In the genomic region with DNA sequence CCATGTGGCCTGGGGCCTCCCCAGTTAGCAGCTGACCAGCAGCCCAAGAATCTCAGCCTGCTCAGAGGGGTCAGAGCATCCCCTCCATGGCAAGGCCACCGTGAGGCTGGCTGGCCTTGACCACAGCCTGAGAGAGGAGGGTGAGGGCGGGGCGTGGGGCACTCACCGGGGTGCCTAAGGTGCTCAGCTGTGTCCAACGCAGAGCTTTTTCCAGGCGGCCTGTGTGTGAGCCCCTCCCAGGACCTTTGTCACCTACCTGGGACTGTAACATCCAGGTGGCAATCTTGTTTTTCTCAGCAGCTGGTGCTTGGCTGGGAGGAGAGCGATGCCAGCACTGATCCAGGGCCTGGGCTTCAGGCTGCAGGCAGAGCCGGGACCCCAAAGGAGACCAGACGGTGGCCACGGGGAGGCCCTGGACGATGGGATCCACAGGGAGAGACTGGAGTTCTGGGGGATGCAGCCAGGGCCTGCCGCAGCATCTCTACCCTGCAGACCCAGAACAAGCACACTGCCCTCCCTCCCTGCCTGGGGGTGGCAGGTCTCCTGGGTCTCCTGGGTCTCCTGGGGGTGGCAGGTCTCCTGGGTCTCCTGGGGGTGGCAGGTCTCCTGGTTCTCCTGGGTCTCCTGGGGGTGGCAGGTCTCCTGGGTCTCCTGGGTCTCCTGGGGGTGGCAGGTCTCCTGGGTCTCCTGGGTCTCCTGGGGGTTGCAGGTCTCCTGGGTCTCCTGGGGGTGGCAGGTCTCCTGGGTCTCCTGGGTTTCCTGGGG, we compare ENCODE assay signal across 9 cellular contexts. TPM values are rescaled to one million over a fixed set of nuclear protein-coding genes. Genes with fewer than 3 reads are reported as not detected.
A peak's percentile ranks its signal among the peaks of the same experiment; 100 is the strongest.
DNase-seq lines count a peak whose midpoint lies in the region; ATAC-seq and TF ChIP-seq lines count a peak whose summit lies in the region.
"Had no signal": no experiment of that assay in that cellular context is flagged by ENCODE, and none has a peak within 500 bp of the region (broad histone marks: within the 10 kb centered on the region; RNA-seq: fewer than 3 reads in every experiment).

No MANE protein-coding gene starts in this region.

- peak overlapping the region; percentile 62; the same call in 1 of the 2 replicates for H3K4me2 ChIP-seq in IMR-90 (ENCODE audit: low read depth, low read length)

- peaks cover 3% of the 10 kb centered on the region for H3K36me3 Mint-ChIP-seq in activated T-helper 1 cell treated with anti-CD3 and anti-CD28 coated beads, Interleukin-12 subunit alpha, Interleukin-12 subunit beta, Interleukin-2, Interleukin-4 antibody, amounts not matched to agents 30 ng/mL and 10 ng/mL and 1 ng/mL, durations not matched to agents 14 hours and 24 hours and 36 hours (ENCODE audit: low read depth)
- peaks cover 0 to under 1% (median 0%) of the 10 kb centered on the region in 3 donors for H3K36me3 Mint-ChIP-seq in immature natural killer cell

- no peak overlapping the region for H2BK15ac ChIP-seq in IMR-90 (ENCODE audit: low read depth, low read length)

- ATAC-seq in IMR-90 (ENCODE audit: low read depth): no peak

- H2BK20ac ChIP-seq in IMR-90 (ENCODE audit: low read depth, low read length): peak overlapping the region; percentile 27; the same call in 1 of the 2 replicates

- H3K18ac ChIP-seq in IMR-90 (ENCODE audit: low read depth, low read length): no peak overlapping the region; the same call in 1 of the 2 replicates

- H3K4me3 ChIP-seq in IMR-90 (ENCODE audit: insufficient read depth, low read depth, low read length): no peak overlapping the region
- peak overlapping the region; percentile 13 for H3K4me3 ChIP-seq in iPS-15b (ENCODE audit: low read depth, low read length)

- BruUV-seq in IMR-90 (replicated peaks; lab: Mats Ljungman, UMichigan): no TSS peak

- no peak overlapping the region for H3K4me3 Mint-ChIP-seq in activated T-helper 1 cell treated with anti-CD3 and anti-CD28 coated beads, Interleukin-12 subunit alpha, Interleukin-12 subunit beta, Interleukin-2, Interleukin-4 antibody, amounts not matched to agents 30 ng/mL and 10 ng/mL and 1 ng/mL, durations not matched to agents 14 hours and 24 hours and 36 hours
- no peak overlapping the region for H3K4me3 Mint-ChIP-seq in immature natural killer cell

- TF ChIP-seq CTCF in IMR-90 (conservative IDR thresholded peaks at IDR 0.05; ENCODE audit: low read depth, low read length): no peak

- dilution Hi-C loops in IMR-90 (cut with HindIII; ENCODE audit: low sequenced_read_pairs, unreplicated experiment): no loop called here

- no peak overlapping the region for H3K56ac ChIP-seq in IMR-90 (ENCODE audit: extremely low read depth, insufficient read depth, low read length)

- in situ Hi-C loops in IMR-90 (cut with MboI; ENCODE audit: low sequenced_read_pairs): no loop called here

- intact Hi-C loops in IMR-90 (cut with micrococcal nuclease): no loop called here
- intact Hi-C loops in activated T-helper 1 cell treated with anti-CD3 and anti-CD28 coated beads, Interleukin-12 subunit alpha, Interleukin-12 subunit beta, Interleukin-2, Interleukin-4 antibody, amounts not matched to agents 30 ng/mL and 10 ng/mL and 1 ng/mL, durations not matched to agents 14 hours and 24 hours and 36 hours (cut with micrococcal nuclease): no loop called here

- peaks cover 0 to 5% of the 10 kb centered on the region in 2 experiments; a peak in 1 of 4 replicates for H3K79me1 ChIP-seq in IMR-90 (ENCODE audit: low read depth in 1 of 2, low read length in 2 of 2)

- peak overlapping the region; percentile 52 for H3K4ac ChIP-seq in IMR-90 (ENCODE audit: low read depth, low read length)

- H3K36me3 ChIP-seq in IMR-90 (ENCODE audit: control insufficient read depth, insufficient read depth, low read length) (peaks cover 5% of the 10 kb centered on the region; the same call in 1 of the 2 replicates), iPS-15b (ENCODE audit: control insufficient read depth, insufficient read depth, low read length) (no peaks in the 10 kb centered on the region)

- peak overlapping the region; percentile 66 to 87; a peak in 3 of 4 replicates for H4K8ac ChIP-seq in IMR-90 (ENCODE audit: low read depth in 2 of 2, low read length in 2 of 2)

- TF ChIP-seq POLR2A in IMR-90 (IDR thresholded peaks at IDR 0.05; ENCODE audit: low read depth, low read length): no peak

- H3K9me3 ChIP-seq in IMR-90 (ENCODE audit: control insufficient read depth, insufficient read depth, low read length): no peaks in the 10 kb centered on the region
- H3K9me3 ChIP-seq in iPS-15b (ENCODE audit: control insufficient read depth, insufficient read depth, low read length): no peaks in the 10 kb centered on the region

- H3K27ac Mint-ChIP-seq in activated T-helper 1 cell treated with anti-CD3 and anti-CD28 coated beads, Interleukin-12 subunit alpha, Interleukin-12 subunit beta, Interleukin-2, Interleukin-4 antibody, amounts not matched to agents 30 ng/mL and 10 ng/mL and 1 ng/mL, durations not matched to agents 14 hours and 24 hours and 36 hours: peak overlapping the region; percentile 58
- H3K27ac Mint-ChIP-seq in immature natural killer cell: no peak overlapping the region

- POLR2A ChIA-PET in IMR-90 (lab: Charles Lee; ENCODE audit: unreplicated experiment): no interaction called here

- peak overlapping the region; percentile 83 for H3K27ac ChIP-seq in IMR-90 (ENCODE audit: insufficient read depth, low read length)

- H3K9me3 Mint-ChIP-seq in activated T-helper 1 cell treated with anti-CD3 and anti-CD28 coated beads, Interleukin-12 subunit alpha, Interleukin-12 subunit beta, Interleukin-2, Interleukin-4 antibody, amounts not matched to agents 30 ng/mL and 10 ng/mL and 1 ng/mL, durations not matched to agents 14 hours and 24 hours and 36 hours: peaks cover 6% of the 10 kb centered on the region
- H3K9me3 Mint-ChIP-seq in immature natural killer cell: peaks cover 0 to 6% (median 4%) of the 10 kb centered on the region in 6 donors

- 0 out of 2 replicates have a peak overlapping the region, but pooled peaks have one; percentile 62 for H2BK120ac ChIP-seq in IMR-90 (ENCODE audit: low read depth, low read length)

- TF ChIP-seq RAD21 in IMR-90 (IDR thresholded peaks at IDR 0.05; ENCODE audit: low read length): no peak

- H3K9me1 ChIP-seq in IMR-90 (ENCODE audit: insufficient read depth, low read length): peaks cover 8% of the 10 kb centered on the region; the same call in 1 of the 2 replicates

- peaks cover 28% of the 10 kb centered on the region for H3K4me1 Mint-ChIP-seq in activated T-helper 1 cell treated with anti-CD3 and anti-CD28 coated beads, Interleukin-12 subunit alpha, Interleukin-12 subunit beta, Interleukin-2, Interleukin-4 antibody, amounts not matched to agents 30 ng/mL and 10 ng/mL and 1 ng/mL, durations not matched to agents 14 hours and 24 hours and 36 hours (ENCODE audit: low read depth)
- peaks cover 0 to 2% of the 10 kb centered on the region in 2 donors for H3K4me1 Mint-ChIP-seq in immature natural killer cell

- H3K23ac ChIP-seq in IMR-90 (ENCODE audit: low read depth, low read length): no peak overlapping the region

- no peaks in the 10 kb centered on the region for H4K20me1 ChIP-seq in IMR-90 (ENCODE audit: insufficient read depth, low read length)

- CTCF ChIA-PET in IMR-90 (lab: Yijun Ruan, JAX): no interaction called here

- H3K4me1 ChIP-seq in IMR-90 (ENCODE audit: control insufficient read depth, insufficient read depth, low read length): peaks cover 13% of the 10 kb centered on the region; the same call in 1 of the 2 replicates
- H3K4me1 ChIP-seq in iPS-15b (ENCODE audit: control insufficient read depth, insufficient read depth, low read length): peaks cover 5% of the 10 kb centered on the region

- DNase-seq in IMR-90: no peak
- DNase-seq in activated T-helper 1 cell treated with anti-CD3 and anti-CD28 coated beads, Interleukin-12 subunit alpha, Interleukin-12 subunit beta, Interleukin-2, Interleukin-4 antibody, amounts not matched to agents 30 ng/mL and 10 ng/mL and 1 ng/mL, durations not matched to agents 14 hours and 24 hours and 36 hours (ENCODE audit: low spot score): no peak
- peak; percentile 33 for DNase-seq in stimulated activated CD8-positive, alpha-beta memory T cell treated with anti-CD3 and anti-CD28 coated beads, Interleukin-4, amount 100 ng/mL, for 48 hours
- DNase-seq in immature natural killer cell: no peak
- DNase-seq in GOT3 (lab: John Stamatoyannopoulos, UW): no peak
- DNase-seq in dermis blood vessel endothelial cell: no peak
- no peak for DNase-seq in kidney glomerular epithelial cell (lab: John Stamatoyannopoulos, UW)
- DNase-seq: NCI-H1092 treated with DMSO at 0.1 percent for 48 hours had no signal

- peak overlapping the region; percentile 91 for H2AFZ ChIP-seq in IMR-90 (replicated peaks; ENCODE audit: low read length, poor library complexity)

- no peaks in the 10 kb centered on the region for H3K27me3 ChIP-seq in IMR-90 (ENCODE audit: control insufficient read depth, insufficient read depth, low read length)
- no peaks in the 10 kb centered on the region for H3K27me3 ChIP-seq in iPS-15b (ENCODE audit: control insufficient read depth, insufficient read depth, low read length)

- H2AK9ac ChIP-seq in IMR-90 (replicated peaks; ENCODE audit: low read depth, low read length, poor library complexity): peak overlapping the region; percentile 78

- H2BK5ac ChIP-seq in IMR-90 (ENCODE audit: low read depth, low read length, poor library complexity, severe bottlenecking): peak overlapping the region; percentile 17

- 89% methylated on average over 5 of the region's 12 CpGs; no CpG with 5 or more reads in 1 of the 2 experiments for WGBS in IMR-90 (ENCODE audit: extremely low coverage in 2 of 2, insufficient read length in 1 of 2), 2 experiments

- H3K27me3 Mint-ChIP-seq in activated T-helper 1 cell treated with anti-CD3 and anti-CD28 coated beads, Interleukin-12 subunit alpha, Interleukin-12 subunit beta, Interleukin-2, Interleukin-4 antibody, amounts not matched to agents 30 ng/mL and 10 ng/mL and 1 ng/mL, durations not matched to agents 14 hours and 24 hours and 36 hours (ENCODE audit: insufficient read depth): peaks cover 6% of the 10 kb centered on the region
- H3K27me3 Mint-ChIP-seq in immature natural killer cell (ENCODE audit: low read depth in 3 of 3): peaks cover 2 to 7% (median 5%) of the 10 kb centered on the region in 3 donors

- 0 out of 2 replicates have a peak overlapping the region, but pooled peaks have one; percentile 30 for H3K9ac ChIP-seq in IMR-90 (ENCODE audit: low read depth, low read length)
- H3K9ac ChIP-seq in iPS-15b (ENCODE audit: low read depth, low read length): peak overlapping the region; percentile 74

- H4K91ac ChIP-seq in IMR-90 (ENCODE audit: insufficient read depth, low read depth, low read length): peak overlapping the region; percentile 64; the same call in 1 of the 2 replicates

- peak overlapping the region; percentile 23; the same call in 1 of the 2 replicates for H4K5ac ChIP-seq in IMR-90 (ENCODE audit: low read depth, low read length)

- peak overlapping the region; percentile 62 for H2AK5ac ChIP-seq in IMR-90 (ENCODE audit: low read depth, low read length)

- no peak overlapping the region for H3K14ac ChIP-seq in IMR-90 (replicated peaks; ENCODE audit: low read depth, low read length)

RNA-seq across cellular contexts. Expression of a gene that starts 12.3 kb away (rescaled TPM):
- 1.1 and 1.4 TPM in 2 replicates for total RNA-seq in IMR-90 (2012; rRNA removed)
- polyA plus RNA-seq in IMR-90 (2012; rRNA removed): 3.4 and 3.7 TPM in 2 replicates
- 1.3 and 3.9 TPM in 2 replicates for polyA plus RNA-seq in IMR-90 (2012; cell fraction: cytosol; rRNA removed)
- 6.6 and 15.0 TPM in 2 replicates for polyA plus RNA-seq in IMR-90 (2012; cell fraction: nucleus; rRNA removed; ENCODE audit: low replicate concordance)
- 1.6 and 2.5 TPM in 2 replicates for total RNA-seq in activated T-helper 1 cell treated with anti-CD3 and anti-CD28 coated beads, Interleukin-12 subunit alpha, Interleukin-12 subunit beta, Interleukin-2, Interleukin-4 antibody, amounts not matched to agents 30 ng/mL and 10 ng/mL and 1 ng/mL, durations not matched to agents 14 hours and 24 hours and 36 hours
- under 1 TPM in 2 of 3 donors, not detected in 1; 0.24 to 0.56 TPM for polyA plus RNA-seq in immature natural killer cell
- 23.4 and 25.2 TPM in 2 replicates for total RNA-seq in dermis blood vessel endothelial cell
